11 cellular contexts compared by ENCODE assay signal in the genomic region with DNA sequence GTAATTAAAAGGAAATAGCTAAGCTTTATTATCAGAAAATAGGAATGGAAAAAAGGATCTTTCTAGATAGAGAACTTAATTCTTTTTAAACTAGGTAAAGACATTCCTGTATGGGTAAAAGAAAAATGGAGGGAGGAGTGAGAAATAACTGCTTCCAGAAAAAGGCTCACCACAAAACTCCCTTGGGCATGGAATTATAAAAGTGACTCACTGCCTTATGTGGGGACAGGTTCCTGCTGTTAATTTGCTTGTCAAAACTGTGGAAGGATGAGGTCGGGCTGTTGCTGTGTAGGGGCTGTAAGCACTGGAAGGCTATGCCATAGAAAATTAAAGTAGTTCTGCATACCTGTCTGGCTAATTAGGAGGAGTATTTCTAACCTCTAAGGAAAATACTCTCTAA.
DNase-seq lines count a peak whose midpoint lies in the region; ATAC-seq, FAIRE-seq and TF ChIP-seq lines count a peak whose summit lies in the region.
"Had no signal": no experiment of that assay in that cellular context is flagged by ENCODE, and none has a peak within 500 bp of the region (broad histone marks: within the 10 kb centered on the region; RNA-seq: fewer than 3 reads in every experiment).

No MANE protein-coding gene starts in this region.

- H3K9me3 ChIP-seq in Karpas-422 (ENCODE audit: low read length): no peaks in the 10 kb centered on the region
- no peaks in the 10 kb centered on the region for H3K9me3 ChIP-seq in spleen
- no peaks in the 10 kb centered on the region for H3K9me3 ChIP-seq in WERI-Rb-1 (ENCODE audit: severe bottlenecking)

- no peak overlapping the region for H3K4me3 ChIP-seq in Karpas-422 (ENCODE audit: low read length)
- H3K4me3 ChIP-seq in bronchial epithelial cell (ENCODE audit: low read depth, low read length): no peak overlapping the region
- H3K4me3 ChIP-seq in spleen: no peak overlapping the region
- H3K4me3 ChIP-seq in WERI-Rb-1 (ENCODE audit: low read depth, low read length): no peak overlapping the region

- CTCF ChIA-PET in activated CD8-positive, alpha-beta T cell treated with anti-CD3 and anti-CD28 coated beads for 36 hours (lab: Charles Lee): no interaction called here

- H3K27ac ChIP-seq in Karpas-422 (ENCODE audit: low read length) (no peak overlapping the region; the same call in 1 of the 2 replicates), spleen (no peak overlapping the region), WERI-Rb-1 (no peak overlapping the region)

- no peak for FAIRE-seq in bronchial epithelial cell (lab: Jason Lieb, UNC)

- intact Hi-C loops in activated CD8-positive, alpha-beta T cell treated with anti-CD3 and anti-CD28 coated beads for 36 hours (cut with micrococcal nuclease): no loop called here
- intact Hi-C loops in spleen (cut with DNase I; ENCODE audit: low total_unique reads): no loop called here

- no peak overlapping the region for H3K4me3 Mint-ChIP-seq in activated CD8-positive, alpha-beta T cell treated with anti-CD3 and anti-CD28 coated beads for 36 hours
- H3K4me3 Mint-ChIP-seq: activated CD8-positive, alpha-beta T cell treated with anti-CD3 and anti-CD28 coated beads, Interleukin-2, amount 10 ng/mL, durations not matched to agents 7 days and 5 days had no signal

- H4K20me1 ChIP-seq in Karpas-422 (ENCODE audit: insufficient read depth, low read depth, low read length): no peaks in the 10 kb centered on the region

- H3K27me3 Mint-ChIP-seq in activated CD8-positive, alpha-beta T cell treated with anti-CD3 and anti-CD28 coated beads for 36 hours: no peaks in the 10 kb centered on the region

- peaks cover 1% of the 10 kb centered on the region for H3K36me3 Mint-ChIP-seq in activated CD8-positive, alpha-beta T cell treated with anti-CD3 and anti-CD28 coated beads for 36 hours (ENCODE audit: low read depth)

- DNase-seq in AG08395 (ENCODE audit: low spot score) (peak; percentile 72), Karpas-422 (no peak), bronchial epithelial cell (ENCODE audit: low read depth) (peak; percentile 64), left kidney (ENCODE audit: low read depth, low spot score) (peak; percentile 57), spleen (no peak), WERI-Rb-1 (no peak)
- DNase-seq in activated CD8-positive, alpha-beta T cell treated with anti-CD3 and anti-CD28 coated beads for 36 hours: no peak
- DNase-seq: activated CD8-positive, alpha-beta T cell treated with anti-CD3 and anti-CD28 coated beads, Interleukin-2, amount 10 ng/mL, durations not matched to agents 7 days and 5 days; T-helper 2 cell had no signal

- no peak overlapping the region for H3K9ac ChIP-seq in Karpas-422 (ENCODE audit: low read length)

- H3K9me2 ChIP-seq in Karpas-422 (replicated peaks; ENCODE audit: insufficient read depth, low read length): no peaks in the 10 kb centered on the region

- no peak for TF ChIP-seq POLR2A in spleen (IDR thresholded peaks at IDR 0.05)

- H3K27me3 ChIP-seq in Karpas-422 (ENCODE audit: low read length) (no peaks in the 10 kb centered on the region), bronchial epithelial cell (ENCODE audit: control insufficient read depth, insufficient read depth, low read length) (no peaks in the 10 kb centered on the region), spleen (replicated peaks in 1 of 7) (no peaks in the 10 kb centered on the region), WERI-Rb-1 (ENCODE audit: insufficient read depth, low read depth, severe bottlenecking) (no peaks in the 10 kb centered on the region)

- ATAC-seq in activated CD8-positive, alpha-beta T cell treated with anti-CD3 and anti-CD28 coated beads for 36 hours: no peak
- no peak for ATAC-seq in GM21526 (IDR thresholded peaks at IDR 0.05; ENCODE audit: low FRiP score, unreplicated experiment)
- ATAC-seq: activated CD8-positive, alpha-beta T cell treated with anti-CD3 and anti-CD28 coated beads, Interleukin-2, amount 10 ng/mL, durations not matched to agents 7 days and 5 days; activated naive CD4-positive, alpha-beta T cell treated with anti-CD3 and anti-CD28 coated beads, Interleukin-2, amount 50 U/mL, for 72 hours had no signal

- H3K36me3 ChIP-seq in Karpas-422 (ENCODE audit: insufficient read depth, low read length) (no peaks in the 10 kb centered on the region), bronchial epithelial cell (ENCODE audit: control insufficient read depth, insufficient read depth, low read length) (no peaks in the 10 kb centered on the region), spleen (no peaks in the 10 kb centered on the region), WERI-Rb-1 (no peaks in the 10 kb centered on the region)

- H3K27ac Mint-ChIP-seq in activated CD8-positive, alpha-beta T cell treated with anti-CD3 and anti-CD28 coated beads for 36 hours: no peak overlapping the region
- H3K27ac Mint-ChIP-seq: activated CD8-positive, alpha-beta T cell treated with anti-CD3 and anti-CD28 coated beads, Interleukin-2, amount 10 ng/mL, durations not matched to agents 7 days and 5 days; activated naive CD4-positive, alpha-beta T cell treated with anti-CD3 and anti-CD28 coated beads, Interleukin-2, amount 50 U/mL, for 72 hours had no signal

- WGBS in spleen, 5 donors: 25 to 60% (median 29%) methylated on average over 1 of the region's 1 CpG

- peak overlapping the region; percentile 3 for H3K4me2 ChIP-seq in Karpas-422 (ENCODE audit: low read depth, low read length, poor library complexity, severe bottlenecking)

- H3K9me3 Mint-ChIP-seq in activated CD8-positive, alpha-beta T cell treated with anti-CD3 and anti-CD28 coated beads for 36 hours: no peaks in the 10 kb centered on the region
- H3K9me3 Mint-ChIP-seq: activated naive CD4-positive, alpha-beta T cell treated with anti-CD3 and anti-CD28 coated beads, Interleukin-2, amount 50 U/mL, for 72 hours had no signal

- POLR2A ChIA-PET in activated CD8-positive, alpha-beta T cell treated with anti-CD3 and anti-CD28 coated beads for 36 hours (lab: Charles Lee): interaction anchor here (0.6 kb wide), 1 partner anchor 112 kb away, joined by 3 read pairs; no protein-coding TSS in a partner anchor

- no peaks in the 10 kb centered on the region for H3K79me2 ChIP-seq in Karpas-422 (ENCODE audit: low read length)

- no peaks in the 10 kb centered on the region for H3K4me1 Mint-ChIP-seq in activated CD8-positive, alpha-beta T cell treated with anti-CD3 and anti-CD28 coated beads for 36 hours (ENCODE audit: low read depth)

- H3K4me1 ChIP-seq in Karpas-422 (ENCODE audit: low read length): peaks cover 25% of the 10 kb centered on the region
- H3K4me1 ChIP-seq in spleen: no peaks in the 10 kb centered on the region

- no peak overlapping the region for H2AFZ ChIP-seq in Karpas-422 (ENCODE audit: low read length)

- TF ChIP-seq CTCF in bronchial epithelial cell (IDR thresholded peaks at IDR 0.05; ENCODE audit: insufficient read depth, low read length, severe bottlenecking) (no peak), spleen (IDR thresholded peaks at IDR 0.05 in 8 of 11, conservative IDR thresholded peaks at IDR 0.05 in 3 of 11) (no peak), WERI-Rb-1 (IDR thresholded peaks at IDR 0.05; ENCODE audit: low read depth, low read length) (no peak)
- TF ChIP-seq CTCF in activated CD8-positive, alpha-beta T cell treated with anti-CD3 and anti-CD28 coated beads for 36 hours (IDR thresholded peaks at IDR 0.05): no peak

Comparison
In these comparisons a context has a peak if more than half of its experiments do, and no peak if none do; other contexts are left out.
1. DNase-seq: peak in AG08395 (single experiment), bronchial epithelial cell (single experiment) and left kidney (single experiment); none in Karpas-422 (single experiment), activated CD8-positive, alpha-beta T cell treated with anti-CD3 and anti-CD28 coated beads for 36 hours (single experiment), spleen (single experiment) and WERI-Rb-1 (single experiment).